In the genomic region with DNA sequence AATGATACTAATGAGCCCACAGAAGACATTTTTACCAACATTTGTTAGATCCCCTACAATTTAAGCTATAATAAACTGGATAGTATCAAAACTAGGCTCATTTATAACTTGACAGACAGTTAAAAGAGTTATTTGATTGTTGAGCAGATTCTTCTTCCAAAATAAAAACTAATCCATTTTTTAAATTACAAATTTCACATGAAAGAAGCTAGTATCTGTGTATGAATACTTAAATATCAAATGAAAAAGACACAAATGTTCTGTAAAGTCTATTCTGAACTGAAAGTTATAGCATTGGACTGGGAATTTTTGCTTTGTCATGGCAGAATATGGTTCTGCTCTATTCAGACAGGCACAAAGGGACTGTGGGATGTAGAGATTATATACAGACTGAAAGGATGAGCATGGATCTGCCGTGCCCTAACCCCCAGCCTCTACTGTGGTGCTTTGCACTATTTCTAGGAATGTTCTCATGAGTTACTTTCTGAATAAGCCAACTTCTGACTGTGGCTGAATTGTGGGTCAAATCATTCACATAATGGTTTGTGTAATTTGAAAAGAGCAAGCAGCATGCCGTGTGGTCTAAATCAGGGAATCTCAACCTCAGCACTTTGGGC, we compare ENCODE assay signal across 14 cellular contexts.
A peak's percentile ranks its signal among the peaks of the same experiment; 100 is the strongest.
DNase-seq lines count a peak whose midpoint lies in the region; ATAC-seq and TF ChIP-seq lines count a peak whose summit lies in the region.
"Had no signal": no experiment of that assay in that cellular context is flagged by ENCODE, and none has a peak within 500 bp of the region (broad histone marks: within the 10 kb centered on the region; RNA-seq: fewer than 3 reads in every experiment).

No MANE protein-coding gene starts in this region.

- DNase-seq in H4 (ENCODE audit: low spot score) (peak; percentile 7), adipocyte (ENCODE audit: low read depth) (peak; percentile 31), fibroblast of the aortic adventitia (ENCODE audit: low read depth) (peak; percentile 9), psoas muscle (no peak), NCI-H146 (lab: John Stamatoyannopoulos, UW) (no peak), SHP77 (lab: John Stamatoyannopoulos, UW) (no peak), adrenal gland (no peak)
- no peak for DNase-seq in effector CD8-positive, alpha-beta T cell (lab: John Stamatoyannopoulos, UW)
- DNase-seq: activated CD4-positive, CD25-positive, alpha-beta regulatory T cell; glutamatergic neuron; occipital lobe; stimulated activated CD4-positive, alpha-beta T cell treated with anti-CD3 and anti-CD28 coated beads, Interleukin-1b, Interleukin-23, amount 100 ng/mL, for 48 hours had no signal

- no peak for TF ChIP-seq POLR2A in adrenal gland (IDR thresholded peaks at IDR 0.05)

- intact Hi-C loops in psoas muscle (cut with DNase I) = no loop called here
- intact Hi-C loops in adrenal gland (cut with DNase I) = no loop called here

- H3K4me3 ChIP-seq in adipocyte (ENCODE audit: low read length) (no peak overlapping the region), fibroblast of the aortic adventitia (ENCODE audit: low read depth, low read length) (no peak overlapping the region), psoas muscle (no peak overlapping the region), adrenal gland (no peak overlapping the region)

- peak in 1 of 4 donors; percentile 59 for ATAC-seq in psoas muscle
- ATAC-seq: HCT116 had no signal

- no peaks in the 10 kb centered on the region for H3K27me3 ChIP-seq in adipocyte (replicated peaks; ENCODE audit: control insufficient read depth, insufficient read depth, low read length)
- H3K27me3 ChIP-seq in psoas muscle (ENCODE audit: insufficient read depth in 3 of 3, low read length in 2 of 3) = no peaks in the 10 kb centered on the region
- H3K27me3 ChIP-seq in adrenal gland = no peaks in the 10 kb centered on the region

- H3K4me1 ChIP-seq in adipocyte (ENCODE audit: control insufficient read depth, insufficient read depth, low read length) (peaks cover 14% of the 10 kb centered on the region), psoas muscle (no peaks in the 10 kb centered on the region), adrenal gland (replicated peaks in 1 of 2) (peaks cover 0 to 4% of the 10 kb centered on the region in 2 donors)

- H3K27ac ChIP-seq in psoas muscle (peak overlapping the region; percentile 36), adrenal gland (no peak overlapping the region)
- H3K27ac ChIP-seq: C4-2B had no signal

- no peak for TF ChIP-seq CTCF in fibroblast of the aortic adventitia (IDR thresholded peaks at IDR 0.05; ENCODE audit: insufficient read depth, low read length)
- TF ChIP-seq CTCF in psoas muscle (IDR thresholded peaks at IDR 0.05) = no peak
- no peak for TF ChIP-seq CTCF in adrenal gland (IDR thresholded peaks at IDR 0.05)

- no peaks in the 10 kb centered on the region for H3K36me3 ChIP-seq in adipocyte (ENCODE audit: control insufficient read depth, insufficient read depth, low read length, severe bottlenecking)
- H3K36me3 ChIP-seq in psoas muscle (ENCODE audit: insufficient read depth in 1 of 2, low read depth in 1 of 2) = no peaks in the 10 kb centered on the region
- H3K36me3 ChIP-seq in adrenal gland (replicated peaks in 1 of 2) = no peaks in the 10 kb centered on the region

- H3K9ac ChIP-seq in adipocyte (ENCODE audit: low read length) = peak overlapping the region; percentile 13

- peaks cover under 1% of the 10 kb centered on the region for H3K9me3 ChIP-seq in adipocyte (ENCODE audit: control insufficient read depth, low read length)
- H3K9me3 ChIP-seq in psoas muscle = no peaks in the 10 kb centered on the region
- H3K9me3 ChIP-seq in adrenal gland (replicated peaks in 1 of 3) = no peaks in the 10 kb centered on the region

- 82 to 89% (median 82%) methylated on average over 2 of the region's 2 CpGs for WGBS in psoas muscle, 3 donors
- 64 to 92% (median 79%) methylated on average over 2 of the region's 2 CpGs for WGBS in adrenal gland, 4 donors

Comparison
In these comparisons a context has a peak if more than half of its experiments do, and no peak if none do; other contexts are left out.
1. DNase-seq: peak in H4 (single experiment), adipocyte (single experiment) and fibroblast of the aortic adventitia (single experiment); none in psoas muscle (0 of 2), NCI-H146 (single experiment), SHP77 (0 of 2), adrenal gland (0 of 7) and effector CD8-positive, alpha-beta T cell (single experiment).